ENCODE assay signal across 27 cellular contexts in the genomic region with DNA sequence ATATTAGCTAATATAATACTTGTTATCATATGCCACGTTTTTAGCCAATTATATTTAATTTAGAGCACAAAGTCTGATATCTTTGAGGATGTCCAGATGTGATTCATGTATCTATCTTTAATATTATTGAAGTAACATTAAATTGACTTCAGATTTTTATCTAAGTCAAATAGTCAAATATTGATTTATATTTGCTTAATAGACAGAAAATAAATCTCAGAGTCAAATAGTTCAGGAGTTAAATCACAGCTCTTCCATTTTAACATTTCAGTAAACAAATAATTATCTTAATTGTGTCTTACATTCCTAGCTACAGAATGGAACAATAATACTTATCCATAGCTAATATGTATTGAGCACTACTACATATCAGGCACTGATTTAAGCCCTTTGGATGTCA.
"Had no signal": no experiment of that assay in that cellular context is flagged by ENCODE, and none has a peak within 500 bp of the region (broad histone marks: within the 10 kb centered on the region; RNA-seq: fewer than 3 reads in every experiment).

No MANE protein-coding gene starts in this region.

- DNase-seq: natural killer cell; occipital lobe; ovary; posterior cingulate gyrus; psoas muscle; right cardiac atrium; spleen; stimulated activated CD4-positive, alpha-beta T cell treated with anti-CD3 and anti-CD28 coated beads, Interleukin-12 subunit alpha, Interleukin-12 subunit beta, amount 100 ng/mL, for 4 hours; stimulated activated CD4-positive, alpha-beta T cell treated with anti-CD3 and anti-CD28 coated beads, Interleukin-1b, Interleukin-23, amount 100 ng/mL, for 48 hours; stimulated activated CD4-positive, alpha-beta T cell treated with anti-CD3 and anti-CD28 coated beads, Interleukin-4, amount 100 ng/mL, for 1 hour; stimulated activated CD4-positive, alpha-beta T cell treated with anti-CD3 and anti-CD28 coated beads, Interleukin-4, amount 100 ng/mL, for 4 hours; stimulated activated CD8-positive, alpha-beta memory T cell treated with anti-CD3 and anti-CD28 coated beads, Interleukin-4, amount 100 ng/mL, for 48 hours; stimulated activated naive CD4-positive, alpha-beta T cell; stimulated activated naive CD8-positive, alpha-beta T cell treated with anti-CD3 and anti-CD28 coated beads, Interleukin-15, amount 100 ng/mL, for 72 hours; stimulated activated naive CD8-positive, alpha-beta T cell treated with anti-CD3 and anti-CD28 coated beads, Interleukin-15, Interleukin-2, amounts not matched to agents 100 U/mL and 50 U/mL, for 24 hours; substantia nigra; testis; tibial artery; transverse colon; upper lobe of right lung; uterus had no signal

- H3K4me3 ChIP-seq: neural progenitor cell, ovary, psoas muscle, skin epidermis, smooth muscle cell, spleen, suprapubic skin, testis, tibial artery, transverse colon, upper lobe of right lung, uterus had no signal

- H3K9me3 ChIP-seq: ovary, psoas muscle, suprapubic skin, testis, tibial artery, transverse colon, upper lobe of right lung, uterus had no signal

- ATAC-seq: natural killer cell; psoas muscle; right cardiac atrium; sciatic nerve; stimulated activated memory B cell treated with anti-CD40 and anti-IgM and Interleukin-4, amounts not matched to agents 10 μg/mL and 1 μg/mL and 100 μg/mL, for 72 hours; stimulated activated naive CD8-positive, alpha-beta T cell treated with anti-CD3 and anti-CD28 coated beads, Interleukin-15, amount 100 ng/mL, for 72 hours; stimulated activated naive CD8-positive, alpha-beta T cell treated with anti-CD3 and anti-CD28 coated beads, Interleukin-15, Interleukin-2, amounts not matched to agents 100 U/mL and 50 U/mL, for 24 hours; upper lobe of right lung had no signal

- H3K4me2 ChIP-seq: neural progenitor cell, smooth muscle cell had no signal

- H3K4me1 ChIP-seq: neural progenitor cell, psoas muscle, spleen, suprapubic skin, testis, tibial artery, transverse colon, upper lobe of right lung, uterus had no signal

- H3K27ac ChIP-seq: neural progenitor cell, ovary, psoas muscle, skin epidermis, spleen, suprapubic skin, testis, tibial artery, transverse colon, upper lobe of right lung, uterus had no signal
